ENCODE assay signal across 17 cellular contexts in the genomic region with DNA sequence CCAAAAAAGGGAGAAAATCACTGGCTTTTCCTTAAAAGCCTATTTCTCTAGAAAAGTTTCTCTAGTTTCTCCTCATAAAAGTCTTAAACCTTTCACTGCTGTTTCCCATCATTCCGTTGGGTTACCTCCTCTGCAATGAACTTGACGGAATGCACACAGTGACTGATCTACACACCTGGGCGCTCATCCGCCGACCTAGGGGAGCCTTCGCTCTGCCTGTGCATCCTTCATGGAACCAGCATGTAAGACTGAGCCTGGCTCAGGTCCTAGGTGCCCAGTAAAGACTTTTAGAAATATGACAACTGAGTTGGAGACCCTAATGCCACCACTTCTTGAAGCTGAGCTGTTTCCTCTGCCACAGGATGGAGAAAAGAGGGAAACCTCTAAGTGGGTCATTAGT.
DNase-seq lines count a peak whose midpoint lies in the region; ATAC-seq and TF ChIP-seq lines count a peak whose summit lies in the region.
"Had no signal": no experiment of that assay in that cellular context is flagged by ENCODE, and none has a peak within 500 bp of the region (broad histone marks: within the 10 kb centered on the region; RNA-seq: fewer than 3 reads in every experiment).

No MANE protein-coding gene starts in this region.

- no peaks in the 10 kb centered on the region for H3K9me2 ChIP-seq in OCI-LY7 (ENCODE audit: insufficient read depth, low read length)

- ATAC-seq in Right ventricle myocardium superior (ENCODE audit: poor library complexity) (no peak), GM18520 (IDR thresholded peaks at IDR 0.05; ENCODE audit: unreplicated experiment) (no peak)

- CTCF ChIA-PET in OCI-LY7 (lab: Charles Lee; ENCODE audit: unreplicated experiment) = no interaction called here

- peaks cover 45% of the 10 kb centered on the region for H3K4me1 ChIP-seq in OCI-LY7 (ENCODE audit: insufficient read depth, low read length, poor library complexity, severe bottlenecking)

- intact Hi-C loops in cardiac septum (cut with DNase I) = no loop called here
- intact Hi-C loops in Right ventricle myocardium superior (cut with DNase I) = no loop called here
- intact Hi-C loops in OCI-LY7 (cut with micrococcal nuclease; ENCODE audit: unreplicated experiment) = no loop called here
- intact Hi-C loops in posterior vena cava (cut with DNase I) = no loop called here

- no peaks in the 10 kb centered on the region for H4K20me1 ChIP-seq in OCI-LY7 (ENCODE audit: insufficient read depth, low read length)

- DNase-seq in cardiac septum (ENCODE audit: low spot score) (peak; percentile 24), Right ventricle myocardium superior (no peak), OCI-LY7 (ENCODE audit: low spot score) (no peak), left kidney (ENCODE audit: low read depth, low spot score) (peak; percentile 50), posterior vena cava (ENCODE audit: low spot score) (peak; percentile 29), A172 (ENCODE audit: low spot score) (no peak)
- DNase-seq in stimulated activated CD4-positive, alpha-beta T cell treated with anti-CD3 and anti-CD28 coated beads, Interleukin-1b, Interleukin-23, amount 100 ng/mL, for 48 hours = no peak
- DNase-seq: 8988T; CD4-positive, alpha-beta T cell; CD8-positive, alpha-beta memory T cell; DMS 273 treated with DMSO at 0.1 percent for 48 hours; DMS79; GF-D8; GM23248; H7; HCEC 1CT had no signal

- POLR2A ChIA-PET in OCI-LY7 (lab: Charles Lee) = interaction anchor here (1.1 to 1.2 kb wide), 2 partner anchors 15 to 16 kb away, joined by 3 read pairs; no protein-coding TSS in a partner anchor

- peak overlapping the region; percentile 29 for H3K4me3 ChIP-seq in OCI-LY7 (ENCODE audit: low read depth, low read length, poor library complexity, severe bottlenecking)
- H3K4me3 ChIP-seq: GM23248 had no signal

- TF ChIP-seq CTCF in OCI-LY7 (conservative IDR thresholded peaks at IDR 0.05; ENCODE audit: low read length) = no peak

- no peaks in the 10 kb centered on the region for H3K36me3 ChIP-seq in OCI-LY7 (ENCODE audit: insufficient read depth, low read length)

- BruUV-seq in OCI-LY7 (replicated peaks; lab: Mats Ljungman, UMichigan) = no TSS peak

- peak overlapping the region; percentile 63 for H3K4me2 ChIP-seq in OCI-LY7 (ENCODE audit: low read length)

- peak overlapping the region; percentile 47 for H3K27ac ChIP-seq in OCI-LY7 (ENCODE audit: low read depth, low read length, poor library complexity, severe bottlenecking)
- H3K27ac ChIP-seq: GM23248 had no signal

- H3K79me2 ChIP-seq in OCI-LY7 (ENCODE audit: insufficient read depth, low read depth, low read length) = no peaks in the 10 kb centered on the region

- H2AFZ ChIP-seq in OCI-LY7 (ENCODE audit: low read length) = peak overlapping the region; percentile 73
- H2AFZ ChIP-seq: GM23248 had no signal

- no peaks in the 10 kb centered on the region for H3K9me3 ChIP-seq in OCI-LY7 (ENCODE audit: low read length)

Comparison
In these comparisons a context has a peak if more than half of its experiments do, and no peak if none do; other contexts are left out.
1. DNase-seq: peak in cardiac septum (single experiment), left kidney (single experiment) and posterior vena cava (single experiment); none in Right ventricle myocardium superior (single experiment), OCI-LY7 (single experiment), A172 (single experiment) and stimulated activated CD4-positive, alpha-beta T cell treated with anti-CD3 and anti-CD28 coated beads, Interleukin-1b, Interleukin-23, amount 100 ng/mL, for 48 hours (single experiment).